ENCODE assay signal across 13 cellular contexts in genomic region chr4:18980516-18981233, GRCh38.
A peak's percentile ranks its signal among the peaks of the same experiment; 100 is the strongest.
DNase-seq lines count a peak whose midpoint lies in the region; ATAC-seq and TF ChIP-seq lines count a peak whose summit lies in the region.
"Had no signal": no experiment of that assay in that cellular context is flagged by ENCODE, and none has a peak within 500 bp of the region (broad histone marks: within the 10 kb centered on the region; RNA-seq: fewer than 3 reads in every experiment).

No MANE protein-coding gene starts in this region.

- peak; percentile 85 for ATAC-seq in GM18505 (IDR thresholded peaks at IDR 0.05; ENCODE audit: unreplicated experiment)
- peak; percentile 80 for ATAC-seq in GM21619 (IDR thresholded peaks at IDR 0.05; ENCODE audit: unreplicated experiment)
- ATAC-seq in HG03342 (IDR thresholded peaks at IDR 0.05; ENCODE audit: unreplicated experiment): peak; percentile 97
- peak; percentile 52 for ATAC-seq in WTC11
- no peak for ATAC-seq in activated naive CD8-positive, alpha-beta T cell treated with anti-CD3 and anti-CD28 coated beads, Interleukin-2, amount 50 U/mL, for 24 hours
- ATAC-seq: sciatic nerve had no signal

- CTCF ChIA-PET in WTC11 (lab: Charles Lee): no interaction called here

- H3K27me3 Mint-ChIP-seq in WTC11 (ENCODE audit: low read depth) (no peaks in the 10 kb centered on the region), mesothelial cell of epicardium (ENCODE audit: low read depth) (no peaks in the 10 kb centered on the region)
- H3K27me3 Mint-ChIP-seq in activated naive CD8-positive, alpha-beta T cell treated with anti-CD3 and anti-CD28 coated beads, Interleukin-2, amount 50 U/mL, for 24 hours: no peaks in the 10 kb centered on the region

- TF ChIP-seq CTCF in WTC11 (IDR thresholded peaks at IDR 0.05) (no peak), mesothelial cell of epicardium (IDR thresholded peaks at IDR 0.05; ENCODE audit: unreplicated experiment) (no peak)

- H3K27ac Mint-ChIP-seq in WTC11: no peak overlapping the region
- H3K27ac Mint-ChIP-seq in mesothelial cell of epicardium: no peak overlapping the region
- no peak overlapping the region for H3K27ac Mint-ChIP-seq in activated naive CD8-positive, alpha-beta T cell treated with anti-CD3 and anti-CD28 coated beads, Interleukin-2, amount 50 U/mL, for 24 hours
- H3K27ac Mint-ChIP-seq: H9 had no signal

- POLR2A ChIA-PET in WTC11 (lab: Charles Lee): no interaction called here

- DNase-seq in WTC11 (ENCODE audit: low spot score) (no peak), mesothelial cell of epicardium (ENCODE audit: low spot score in 2 of 2, unreplicated experiment in 2 of 2) (no peak), nucleus accumbens (lab: John Stamatoyannopoulos, UW) (no peak), GM19240 (ENCODE audit: insufficient read length, low spot score) (no peak)
- no peak for DNase-seq in activated naive CD8-positive, alpha-beta T cell treated with anti-CD3 and anti-CD28 coated beads, Interleukin-2, amount 50 U/mL, for 24 hours
- DNase-seq: activated CD8-positive, alpha-beta memory T cell treated with anti-CD3 and anti-CD28 coated beads, Interleukin-2, amount 50 U/mL, for 48 hours; BE2C; H9; T-helper 9 cell had no signal

- H3K4me3 Mint-ChIP-seq in WTC11 (no peak overlapping the region), mesothelial cell of epicardium (no peak overlapping the region)
- no peak overlapping the region for H3K4me3 Mint-ChIP-seq in activated naive CD8-positive, alpha-beta T cell treated with anti-CD3 and anti-CD28 coated beads, Interleukin-2, amount 50 U/mL, for 24 hours
- H3K4me3 Mint-ChIP-seq: H9 had no signal

- peaks cover 16% of the 10 kb centered on the region for H3K9me3 Mint-ChIP-seq in WTC11
- peaks cover 14% of the 10 kb centered on the region for H3K9me3 Mint-ChIP-seq in mesothelial cell of epicardium
- H3K9me3 Mint-ChIP-seq in activated naive CD8-positive, alpha-beta T cell treated with anti-CD3 and anti-CD28 coated beads, Interleukin-2, amount 50 U/mL, for 24 hours: peaks cover 4% of the 10 kb centered on the region

- H3K4me1 Mint-ChIP-seq in WTC11 (0 out of 2 replicates have a peak, but pooled peaks cover 6% of the 10 kb centered on the region), mesothelial cell of epicardium (peaks cover 4% of the 10 kb centered on the region)
- no peaks in the 10 kb centered on the region for H3K4me1 Mint-ChIP-seq in activated naive CD8-positive, alpha-beta T cell treated with anti-CD3 and anti-CD28 coated beads, Interleukin-2, amount 50 U/mL, for 24 hours
- H3K4me1 Mint-ChIP-seq: H9 had no signal

- peaks cover 8% of the 10 kb centered on the region; the same call in 1 of the 2 replicates for H3K36me3 Mint-ChIP-seq in WTC11
- H3K36me3 Mint-ChIP-seq in mesothelial cell of epicardium: no peaks in the 10 kb centered on the region
- H3K36me3 Mint-ChIP-seq in activated naive CD8-positive, alpha-beta T cell treated with anti-CD3 and anti-CD28 coated beads, Interleukin-2, amount 50 U/mL, for 24 hours (ENCODE audit: low read depth): no peaks in the 10 kb centered on the region

- no peak for TF ChIP-seq POLR2A in GM18505 (IDR thresholded peaks at IDR 0.05; ENCODE audit: borderline replicate concordance, extremely low read depth, insufficient read depth, insufficient read length)

TF ChIP-seq in WTC11, 78 proteins besides CTCF, POLR2A, EP300 and RAD21:
- TF ChIP-seq ETV6 (CRISPR knock-in tag; IDR thresholded peaks at IDR 0.05) (no peak), CBFB (CRISPR knock-in tag; IDR thresholded peaks at IDR 0.05; ENCODE audit: low read depth) (no peak), HMGA2 (CRISPR knock-in tag; IDR thresholded peaks at IDR 0.05) (no peak), ZMAT4 (CRISPR knock-in tag; IDR thresholded peaks at IDR 0.05) (no peak)
